In the genomic region with DNA sequence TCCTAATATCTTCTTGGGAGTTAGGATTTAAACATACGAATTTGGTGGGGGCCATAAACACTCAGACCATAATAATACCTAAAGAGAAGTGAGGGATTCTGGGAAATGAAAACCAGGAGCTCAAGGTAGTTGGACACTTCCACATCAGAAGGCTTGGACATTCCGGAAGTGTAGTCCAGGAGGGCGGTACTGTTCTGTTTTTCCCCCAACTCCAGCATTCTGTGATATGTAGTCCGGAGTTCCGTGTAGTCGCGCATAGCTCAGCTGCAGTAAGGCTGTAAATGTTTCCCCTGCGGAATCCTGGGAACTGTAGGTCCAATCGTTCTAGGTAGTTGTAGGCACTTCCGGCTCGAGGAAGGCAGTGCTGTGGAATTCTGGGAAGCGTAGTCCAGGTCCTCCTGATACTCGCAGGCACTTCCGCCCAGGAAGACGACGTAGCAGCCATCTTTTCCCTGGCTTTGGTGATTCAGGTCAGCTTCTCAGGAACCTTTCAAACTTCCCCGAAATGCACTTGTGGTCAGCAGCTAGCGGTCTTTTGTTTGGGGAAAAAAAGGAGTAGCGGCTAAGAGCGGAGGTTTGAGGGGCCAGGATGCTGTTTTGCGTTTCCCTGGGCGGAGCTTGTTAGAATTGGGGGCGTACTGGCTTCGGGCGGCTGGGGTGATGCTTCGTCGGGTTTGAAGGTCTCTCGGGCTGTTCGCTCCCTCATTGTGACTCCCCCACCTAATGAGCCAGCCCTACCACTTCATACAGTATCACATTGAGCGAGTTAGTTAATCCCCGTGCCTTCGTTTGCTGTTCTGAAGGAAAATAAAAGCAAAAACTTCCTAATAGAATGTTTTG, we compare ENCODE assay signal across 8 cellular contexts. TPM values are rescaled to one million over a fixed set of nuclear protein-coding genes. Genes with fewer than 3 reads are reported as not detected.
DNase-seq lines count a peak whose midpoint lies in the region; ATAC-seq and TF ChIP-seq lines count a peak whose summit lies in the region.

Gene ZNF226, plus strand, starts transcription at position 428 of the 840 bp plus-strand sequence. CDS start 4,981 bp downstream, outside the sequence.

- DNase-seq in DMS 273 treated with DMSO at 0.1 percent for 48 hours (lab: John Stamatoyannopoulos, UW) (peak; percentile 97), PC-9 (peak; percentile 86 to 99), esophagus muscularis mucosa (ENCODE audit: extremely low spot score) (peak; percentile 95)
- DNase-seq in Jurkat, Clone E6-1 (ENCODE audit: low read depth, low spot score), result peak; percentile 96
- peak; percentile 73 for DNase-seq in activated T-cell treated with anti-CD3 and anti-CD28 coated beads, Interleukin-2, amount 50 U/mL, for 4 hours
- DNase-seq in stimulated activated CD8-positive, alpha-beta memory T cell treated with anti-CD3 and anti-CD28 coated beads, Interleukin-7, amount 100 ng/mL, for 4 hours (ENCODE audit: low read depth in 2 of 2), result peak; percentile 77 to 84

- H2AFZ ChIP-seq in PC-9, result peak within 1 kb of the TSS; percentile 92

- H3K9me2 ChIP-seq in PC-9 (ENCODE audit: insufficient read depth), result no peaks in the 10 kb centered on the region

- H3K9me3 ChIP-seq in PC-9 (ENCODE audit: insufficient read depth, low read depth) (peaks cover 37% of the 10 kb centered on the region), esophagus muscularis mucosa (peaks cover 0 to 66% (median 51%) of the 10 kb centered on the region in 4 donors), muscle layer of duodenum (ENCODE audit: control insufficient read depth in 1 of 2, low read length in 2 of 2) (peaks cover 24 to 27% of the 10 kb centered on the region in 2 donors)

- no peaks in the 10 kb centered on the region for H3K27me3 ChIP-seq in PC-9 (ENCODE audit: insufficient read depth, low read depth)
- no peaks in the 10 kb centered on the region for H3K27me3 ChIP-seq in esophagus muscularis mucosa
- no peaks in the 10 kb centered on the region for H3K27me3 ChIP-seq in muscle layer of duodenum (ENCODE audit: low read depth, low read length)

- no peak for TF ChIP-seq EP300 in esophagus muscularis mucosa (IDR thresholded peaks at IDR 0.05)

- H3K4me3 Mint-ChIP-seq in activated T-cell treated with anti-CD3 and anti-CD28 coated beads, Interleukin-2, amount 50 U/mL, for 4 hours, result peak within 1 kb of the TSS; percentile 98

- H3K27ac ChIP-seq in PC-9, result peak within 1 kb of the TSS; percentile 20; the same call in 1 of the 2 replicates
- peak within 1 kb of the TSS; percentile 78 to 88 (median 87) for H3K27ac ChIP-seq in esophagus muscularis mucosa (replicated peaks in 1 of 4)
- H3K27ac ChIP-seq in muscle layer of duodenum (ENCODE audit: low read length), result peak within 1 kb of the TSS; percentile 97

- POLR2A ChIA-PET in PC-9 (lab: Charles Lee; ENCODE audit: unreplicated experiment), result interaction anchor here (0.6 to 0.8 kb wide), 2 partner anchors 42 to 230 kb away, joined by 4 to 11 read pairs; partner anchors contain the start of gene ZNF45

- H3F3A ChIP-seq in PC-9 (ENCODE audit: insufficient read depth, low read depth), result peaks cover 8% of the 10 kb centered on the region; the same call in 1 of the 2 replicates

- H3K4me1 Mint-ChIP-seq in activated T-cell treated with anti-CD3 and anti-CD28 coated beads, Interleukin-2, amount 50 U/mL, for 4 hours (ENCODE audit: low read depth), result peaks cover 31% of the 10 kb centered on the region

- CTCF ChIA-PET in PC-9 (lab: Charles Lee), result no interaction called here

- peak within 1 kb of the TSS; percentile 86 for H3K4me2 ChIP-seq in PC-9

- H3K4me3 ChIP-seq in Jurkat, Clone E6-1 (ENCODE audit: low read length), result peak within 1 kb of the TSS; percentile 74
- H3K4me3 ChIP-seq in PC-9 (peak within 1 kb of the TSS; percentile 81), esophagus muscularis mucosa (peak within 1 kb of the TSS; percentile 67 to 82 (median 71)), muscle layer of duodenum (ENCODE audit: low read depth in 1 of 2, low read length in 2 of 2) (peak within 1 kb of the TSS; percentile 79 to 97)

- H3K36me3 Mint-ChIP-seq in activated T-cell treated with anti-CD3 and anti-CD28 coated beads, Interleukin-2, amount 50 U/mL, for 4 hours (ENCODE audit: insufficient read depth), result peaks cover 34% of the 10 kb centered on the region

- peaks cover 13% of the 10 kb centered on the region for H3K4me1 ChIP-seq in PC-9 (replicated peaks; ENCODE audit: insufficient read depth)
- H3K4me1 ChIP-seq in esophagus muscularis mucosa, result peaks cover 9 to 15% (median 13%) of the 10 kb centered on the region in 4 donors
- peaks cover 0 to 11% of the 10 kb centered on the region in 2 donors for H3K4me1 ChIP-seq in muscle layer of duodenum (ENCODE audit: control insufficient read depth in 1 of 2, insufficient read depth in 2 of 2, low read length in 2 of 2)

- under 1% methylated on average over 29 of the region's 32 CpGs for WGBS in esophagus muscularis mucosa

- BruUV-seq in PC-9 (replicated peaks; lab: Mats Ljungman, UMichigan), result no TSS peak

- intact Hi-C loops in PC-9 (cut with micrococcal nuclease; ENCODE audit: unreplicated experiment), result loop anchor here (1.0 kb wide), 2 partner anchors 42 to 52 kb away; partner anchors contain the start of gene ZNF225
- intact Hi-C loops in esophagus muscularis mucosa (cut with DNase I), result loop anchor here (5.0 to 10.0 kb wide), 3 partner anchors 47 to 140 kb away; partner anchors contain the start of genes ZNF225, ZNF227 and ZNF235

- no peak for TF ChIP-seq CTCF in PC-9 (conservative IDR thresholded peaks at IDR 0.05)
- no peak for TF ChIP-seq CTCF in esophagus muscularis mucosa (IDR thresholded peaks at IDR 0.05)

- no peaks in the 10 kb centered on the region for H3K27me3 Mint-ChIP-seq in activated T-cell treated with anti-CD3 and anti-CD28 coated beads, Interleukin-2, amount 50 U/mL, for 4 hours (ENCODE audit: low read depth)

- TF ChIP-seq POLR2A in esophagus muscularis mucosa (IDR thresholded peaks at IDR 0.05; ENCODE audit: low read depth), result no peak

- peaks cover 38% of the 10 kb centered on the region for H3K36me3 ChIP-seq in PC-9 (ENCODE audit: low read depth)
- H3K36me3 ChIP-seq in esophagus muscularis mucosa, result peaks cover 20 to 38% (median 29%) of the 10 kb centered on the region in 4 donors
- H3K36me3 ChIP-seq in muscle layer of duodenum (ENCODE audit: control insufficient read depth in 1 of 2, insufficient read depth in 2 of 2, low read length in 2 of 2), result peaks cover 15 to 34% of the 10 kb centered on the region in 2 donors

- peaks cover 46% of the 10 kb centered on the region for H3K9me3 Mint-ChIP-seq in activated T-cell treated with anti-CD3 and anti-CD28 coated beads, Interleukin-2, amount 50 U/mL, for 4 hours

- peaks cover 11% of the 10 kb centered on the region for H3K79me2 ChIP-seq in PC-9 (ENCODE audit: low read depth)

- no peaks in the 10 kb centered on the region for H4K20me1 ChIP-seq in PC-9 (ENCODE audit: insufficient read depth)

- ATAC-seq in GM21528 (IDR thresholded peaks at IDR 0.05; ENCODE audit: low FRiP score, unreplicated experiment), result peak; percentile 94
- peak; percentile 95 to 98 for ATAC-seq in activated T-cell treated with anti-CD3 and anti-CD28 coated beads, Interleukin-2, amount 50 U/mL, for 4 hours

RNA-seq across cellular contexts. Expression of gene ZNF226, which starts in this region (rescaled TPM):
- 15.7 TPM for polyA plus RNA-seq in Jurkat, Clone E6-1 (2012; ENCODE audit: insufficient read depth, insufficient read length)
- total RNA-seq in PC-9 (2021) (12.9 and 21.7 TPM in 2 replicates), esophagus muscularis mucosa (10 to 100 TPM; 12.9 to 14.4 (median 13.2) TPM)
- total RNA-seq in activated T-cell treated with anti-CD3 and anti-CD28 coated beads, Interleukin-2, amount 50 U/mL, for 4 hours, result 1 to 10 TPM; 5.2 to 9.7 (median 5.7) TPM

Comparison
In these comparisons a context has a peak if more than half of its experiments do, and no peak if none do; other contexts are left out.
1. Peak in every context shown above with its lines: DNase-seq, ATAC-seq, H3K4me3 ChIP-seq and H3K27ac ChIP-seq.
2. H3K27ac ChIP-seq: peak in every context shown above with its lines; median percentile 97 in muscle layer of duodenum; 87 in esophagus muscularis mucosa; 20 in PC-9.